Comparison of ENCODE assay signal across 8 cellular contexts in the genomic region with DNA sequence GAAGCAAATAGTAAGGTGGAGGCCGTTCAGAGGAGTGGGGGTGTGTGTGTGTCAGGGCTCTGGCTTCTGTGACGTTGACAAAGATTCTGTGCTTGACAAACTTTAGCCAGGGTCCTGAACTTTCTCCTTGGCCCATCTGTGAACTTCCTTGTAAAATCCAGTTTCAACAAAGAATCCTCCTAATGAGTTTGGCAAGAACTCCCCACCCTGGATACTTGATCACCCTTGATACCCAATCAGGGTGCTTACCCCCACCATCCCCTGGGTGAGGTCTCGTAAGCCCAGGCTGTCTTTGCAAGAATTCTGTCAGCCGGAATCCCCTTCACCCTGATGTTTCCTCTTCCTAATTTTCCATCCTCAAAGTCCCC. TPM values are rescaled to one million over a fixed set of nuclear protein-coding genes. Genes with fewer than 3 reads are reported as not detected.
DNase-seq lines count a peak whose midpoint lies in the region; TF ChIP-seq lines count a peak whose summit lies in the region.

No MANE protein-coding gene starts in this region.

- intact Hi-C loops in activated CD4-positive, alpha-beta T cell treated with anti-CD3 and anti-CD28 coated beads, Interleukin-2, amount 10 ng/mL, durations not matched to agents 24 days and 14 days (cut with micrococcal nuclease), result no loop called here

- H3K4me3 Mint-ChIP-seq in activated CD4-positive, alpha-beta T cell treated with anti-CD3 and anti-CD28 coated beads, Interleukin-2, amount 10 ng/mL, durations not matched to agents 24 days and 14 days, result peak overlapping the region; percentile 79
- no peak overlapping the region for H3K4me3 Mint-ChIP-seq in glutamatergic neuron (ENCODE audit: unreplicated experiment)

- DNase-seq in activated CD4-positive, alpha-beta T cell treated with anti-CD3 and anti-CD28 coated beads, Interleukin-2, amount 10 ng/mL, durations not matched to agents 24 days and 14 days, result no peak
- peak; percentile 1 for DNase-seq in glutamatergic neuron
- DNase-seq in NCI-H2107 (lab: John Stamatoyannopoulos, UW), result no peak
- no peak for DNase-seq in HuH-7 (ENCODE audit: low spot score)
- no peak for DNase-seq in UCSD-AML1 (lab: John Stamatoyannopoulos, UW; ENCODE audit: unreplicated experiment)
- DNase-seq in foreskin melanocyte, result no peak

- H3K4me1 Mint-ChIP-seq in activated CD4-positive, alpha-beta T cell treated with anti-CD3 and anti-CD28 coated beads, Interleukin-2, amount 10 ng/mL, durations not matched to agents 24 days and 14 days, result peaks cover 61% of the 10 kb centered on the region
- peaks cover 5% of the 10 kb centered on the region for H3K4me1 Mint-ChIP-seq in glutamatergic neuron (ENCODE audit: low read depth, unreplicated experiment)

- H3K4me3 ChIP-seq in GM12875 (ENCODE audit: low read depth, low read length) (peak overlapping the region; percentile 23), skin epidermis (no peak overlapping the region)

- H3K27me3 Mint-ChIP-seq in activated CD4-positive, alpha-beta T cell treated with anti-CD3 and anti-CD28 coated beads, Interleukin-2, amount 10 ng/mL, durations not matched to agents 24 days and 14 days, result no peaks in the 10 kb centered on the region
- H3K27me3 Mint-ChIP-seq in glutamatergic neuron (ENCODE audit: unreplicated experiment), result peaks cover 5% of the 10 kb centered on the region

- peak overlapping the region; percentile 98 for H3K27ac Mint-ChIP-seq in activated CD4-positive, alpha-beta T cell treated with anti-CD3 and anti-CD28 coated beads, Interleukin-2, amount 10 ng/mL, durations not matched to agents 24 days and 14 days
- no peak overlapping the region for H3K27ac Mint-ChIP-seq in glutamatergic neuron (ENCODE audit: unreplicated experiment)

- TF ChIP-seq CTCF in GM12875 (IDR thresholded peaks at IDR 0.05; ENCODE audit: borderline replicate concordance, insufficient read depth, low read depth, low read length) (no peak), glutamatergic neuron (IDR thresholded peaks at IDR 0.05; ENCODE audit: partially characterized antibody, unreplicated experiment) (no peak)

- peaks cover 5% of the 10 kb centered on the region for H3K9me3 Mint-ChIP-seq in activated CD4-positive, alpha-beta T cell treated with anti-CD3 and anti-CD28 coated beads, Interleukin-2, amount 10 ng/mL, durations not matched to agents 24 days and 14 days
- H3K9me3 Mint-ChIP-seq in glutamatergic neuron (ENCODE audit: unreplicated experiment), result peaks cover 8% of the 10 kb centered on the region

- peak overlapping the region in 12 of 21 experiments; percentile 2 to 98 (median 62) for H3K27ac ChIP-seq in skin epidermis

- H3K36me3 Mint-ChIP-seq in activated CD4-positive, alpha-beta T cell treated with anti-CD3 and anti-CD28 coated beads, Interleukin-2, amount 10 ng/mL, durations not matched to agents 24 days and 14 days (ENCODE audit: low read depth), result peaks cover 36% of the 10 kb centered on the region
- H3K36me3 Mint-ChIP-seq in glutamatergic neuron (ENCODE audit: unreplicated experiment), result no peaks in the 10 kb centered on the region

RNA-seq across cellular contexts. Expression of gene CARD19, which starts 3.0 kb away (rescaled TPM):
- total RNA-seq in activated CD4-positive, alpha-beta T cell treated with anti-CD3 and anti-CD28 coated beads, Interleukin-2, amount 10 ng/mL, durations not matched to agents 24 days and 14 days, result 44.0 TPM in 2 replicates
- 55.8 TPM for total RNA-seq in glutamatergic neuron (ENCODE audit: unreplicated experiment)

RNA-seq across cellular contexts. Expression of gene SUSD3, which starts 34.6 kb away (rescaled TPM):
- 38.3 and 40.9 TPM in 2 replicates for total RNA-seq in activated CD4-positive, alpha-beta T cell treated with anti-CD3 and anti-CD28 coated beads, Interleukin-2, amount 10 ng/mL, durations not matched to agents 24 days and 14 days
- total RNA-seq in glutamatergic neuron (ENCODE audit: unreplicated experiment), result not detected

RNA-seq across cellular contexts. Expression of gene NINJ1, which starts 41.0 kb away (rescaled TPM):
- 103 and 110 TPM in 2 replicates for total RNA-seq in activated CD4-positive, alpha-beta T cell treated with anti-CD3 and anti-CD28 coated beads, Interleukin-2, amount 10 ng/mL, durations not matched to agents 24 days and 14 days
- 29.4 TPM for total RNA-seq in glutamatergic neuron (ENCODE audit: unreplicated experiment)

Comparison
In these comparisons a context has a peak if more than half of its experiments do, and no peak if none do; other contexts are left out.
1. RNA of gene SUSD3, which starts 34.6 kb away (total RNA-seq): 38.3 to 40.9 TPM in activated CD4-positive, alpha-beta T cell treated with anti-CD3 and anti-CD28 coated beads, Interleukin-2, amount 10 ng/mL, durations not matched to agents 24 days and 14 days; not detected in glutamatergic neuron (single experiment); every median in the first group is over 10 times any median in the second.